ENCODE assay signal across 15 cellular contexts in the genomic region with DNA sequence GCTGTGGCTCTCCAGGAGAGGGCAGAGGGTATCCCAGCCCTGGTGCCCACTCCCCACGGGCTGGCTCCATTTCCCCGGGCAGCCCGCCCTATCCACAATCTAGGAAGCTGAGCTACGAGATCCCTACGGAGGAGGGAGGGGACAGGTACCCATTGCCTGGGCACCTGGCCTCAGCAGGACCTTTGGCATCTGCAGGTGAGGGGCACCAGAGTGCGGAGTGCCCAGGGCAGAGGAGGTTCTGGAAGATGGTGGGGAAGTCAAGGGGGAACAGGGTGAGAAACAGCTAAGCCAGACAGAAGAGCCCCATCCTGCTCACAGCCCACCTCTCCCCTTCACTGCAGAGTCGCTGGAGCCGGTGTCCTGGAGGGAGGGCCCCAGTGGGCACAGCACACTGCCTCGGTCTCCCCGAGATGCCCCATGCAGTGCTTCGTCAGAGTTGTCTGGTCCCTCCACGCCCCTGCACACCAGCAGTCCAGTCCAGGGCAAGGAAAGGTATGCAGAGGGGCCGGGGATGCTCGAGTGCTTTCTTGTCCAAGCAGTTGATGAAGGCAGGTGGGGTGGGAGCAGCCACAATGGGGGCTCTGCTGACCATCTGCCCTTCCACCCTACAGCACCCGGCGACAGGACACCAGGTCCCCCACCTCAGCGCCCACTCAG. TPM values are rescaled to one million over a fixed set of nuclear protein-coding genes. Genes with fewer than 3 reads are reported as not detected.
DNase-seq lines count a peak whose midpoint lies in the region; ATAC-seq and TF ChIP-seq lines count a peak whose summit lies in the region.
"Had no signal": no experiment of that assay in that cellular context is flagged by ENCODE, and none has a peak within 500 bp of the region (broad histone marks: within the 10 kb centered on the region; RNA-seq: fewer than 3 reads in every experiment).

No MANE protein-coding gene starts in this region.

- H3K27ac ChIP-seq in parathyroid adenoma (peak overlapping the region; percentile 54), vagina (peak overlapping the region; percentile 80)
- H3K27ac ChIP-seq: PC-9 had no signal

- no peaks in the 10 kb centered on the region for H3K79me2 ChIP-seq in parathyroid adenoma

- no peaks in the 10 kb centered on the region for H3K27me3 ChIP-seq in parathyroid adenoma (ENCODE audit: control insufficient read depth, insufficient read depth, low read length)
- no peaks in the 10 kb centered on the region for H3K27me3 ChIP-seq in vagina

- no peaks in the 10 kb centered on the region for H3K9me3 ChIP-seq in parathyroid adenoma (ENCODE audit: control insufficient read depth, low read length)
- no peaks in the 10 kb centered on the region for H3K9me3 ChIP-seq in vagina

- H2AFZ ChIP-seq in parathyroid adenoma = no peak overlapping the region
- H2AFZ ChIP-seq: PC-9 had no signal

- no peak overlapping the region for H3K4me2 ChIP-seq in parathyroid adenoma (ENCODE audit: low read length)

- no peak for TF ChIP-seq POLR2A in vagina (IDR thresholded peaks at IDR 0.05)

- H3K9ac ChIP-seq in parathyroid adenoma = no peak overlapping the region

- no peak for TF ChIP-seq CTCF in parathyroid adenoma (IDR thresholded peaks at IDR 0.05)
- no peak for TF ChIP-seq CTCF in vagina (IDR thresholded peaks at IDR 0.05)

- H3K4me3 ChIP-seq in parathyroid adenoma (ENCODE audit: low read depth, low read length) (no peak overlapping the region), vagina (no peak overlapping the region)
- H3K4me3 ChIP-seq: PC-9 had no signal

- intact Hi-C loops in left ventricle myocardium superior (cut with micrococcal nuclease) = loop anchor here (10.0 kb wide), 1 partner anchor 135 kb away; no protein-coding TSS in a partner anchor
- intact Hi-C loops in Right ventricle myocardium superior (cut with DNase I) = no loop called here
- intact Hi-C loops in vagina (cut with DNase I) = loop anchor here (10.0 kb wide), 1 partner anchor 135 kb away; no protein-coding TSS in a partner anchor

- peaks cover 18% of the 10 kb centered on the region for H3K4me1 ChIP-seq in parathyroid adenoma
- peaks cover 69% of the 10 kb centered on the region for H3K4me1 ChIP-seq in vagina

- ATAC-seq in left ventricle myocardium superior = no peak
- ATAC-seq in Right ventricle myocardium superior (ENCODE audit: poor library complexity) = no peak
- ATAC-seq in GM19467 (IDR thresholded peaks at IDR 0.05; ENCODE audit: unreplicated experiment) = no peak
- ATAC-seq: activated naive CD8-positive, alpha-beta T cell treated with anti-CD3 and anti-CD28 coated beads, Interleukin-2, amount 50 U/mL, for 24 hours; esophagus mucosa had no signal

- peak; percentile 31 for DNase-seq in left ventricle myocardium superior
- no peak for DNase-seq in Right ventricle myocardium superior
- DNase-seq in vagina (ENCODE audit: extremely low spot score in 2 of 2) = no peak
- DNase-seq in iPS-NIHi11 (ENCODE audit: low spot score) = no peak
- DNase-seq: activated CD4-positive, CD25-positive, alpha-beta regulatory T cell; activated naive CD8-positive, alpha-beta T cell treated with anti-CD3 and anti-CD28 coated beads, Interleukin-2, amount 50 U/mL, for 24 hours; Calu3; NCI-H1694 treated with DMSO at 0.1 percent for 48 hours had no signal

- H3K36me3 ChIP-seq in parathyroid adenoma (ENCODE audit: control insufficient read depth, insufficient read depth, low read length) (no peaks in the 10 kb centered on the region), vagina (peaks cover 0 to 64% of the 10 kb centered on the region in 2 donors)

RNA-seq across cellular contexts. Expression of a gene that starts 10.3 kb away (rescaled TPM):
- 120 TPM for total RNA-seq in left ventricle myocardium superior
- 107 TPM for total RNA-seq in Right ventricle myocardium superior
- total RNA-seq in vagina = 235 TPM

RNA-seq across cellular contexts. Expression of a gene that starts 19.0 kb away (rescaled TPM):
- total RNA-seq in left ventricle myocardium superior = 39.8 TPM
- total RNA-seq in Right ventricle myocardium superior = 37.8 TPM
- total RNA-seq in vagina = 27.0 TPM

RNA-seq across cellular contexts. Expression of a gene that starts 37.3 kb away (rescaled TPM):
- total RNA-seq in left ventricle myocardium superior (45.5 TPM), Right ventricle myocardium superior (50.2 TPM), vagina (684 TPM)

RNA-seq across cellular contexts. Expression of a gene that starts 43.1 kb away (rescaled TPM):
- 0.12 TPM for total RNA-seq in left ventricle myocardium superior
- not detected for total RNA-seq in Right ventricle myocardium superior
- 0.74 TPM for total RNA-seq in vagina
- total RNA-seq: Calu3, esophagus mucosa, H7, LHCN-M2, urinary bladder had no signal

RNA-seq across cellular contexts. Expression of a gene that starts 53.9 kb away (rescaled TPM):
- 513 TPM for total RNA-seq in left ventricle myocardium superior
- 434 TPM for total RNA-seq in Right ventricle myocardium superior
- 339 TPM for total RNA-seq in vagina

Comparison
In these comparisons a context has a peak if more than half of its experiments do, and no peak if none do; other contexts are left out.
1. RNA of a gene that starts 37.3 kb away (total RNA-seq): 684 TPM in vagina (single experiment); 50.2 TPM in Right ventricle myocardium superior (single experiment) and 45.5 TPM in left ventricle myocardium superior (single experiment); every median in the first group is over 10 times any median in the second.